1 cellular context compared by ENCODE assay signal in genomic region chr1:27816921-27817630, GRCh38.
TF ChIP-seq lines count a peak whose summit lies in the region.

No MANE protein-coding gene starts in this region.

TF ChIP-seq in HepG2, 621 proteins besides CTCF, POLR2A, EP300 and RAD21 (continued from another document and continues in another):
- TF ChIP-seq THAP7 (CRISPR knock-in tag; IDR thresholded peaks at IDR 0.05) (0 out of 2 replicates have a peak, but pooled peaks have one; percentile 8), EEA1 (CRISPR knock-in tag; IDR thresholded peaks at IDR 0.05; ENCODE audit: borderline replicate concordance) (no peak), ZNF414 (CRISPR knock-in tag; IDR thresholded peaks at IDR 0.05) (no peak), KLF6 (CRISPR knock-in tag; IDR thresholded peaks at IDR 0.05) (no peak), PRDM4 (CRISPR knock-in tag; IDR thresholded peaks at IDR 0.05; ENCODE audit: borderline replicate concordance) (no peak), MTF1 (CRISPR knock-in tag; IDR thresholded peaks at IDR 0.05) (no peak), ZNF235 (CRISPR knock-in tag; IDR thresholded peaks at IDR 0.05; ENCODE audit: borderline replicate concordance) (no peak), DPF2 (CRISPR knock-in tag; IDR thresholded peaks at IDR 0.05; ENCODE audit: borderline replicate concordance, low read depth) (peak; percentile 31; the same call in 1 of the 2 replicates), MXD4 (CRISPR knock-in tag; IDR thresholded peaks at IDR 0.05) (no peak), ASH2L (IDR thresholded peaks at IDR 0.05; ENCODE audit: insufficient read length, low read depth, low read length) (peak; percentile 68), ZBTB10 (CRISPR knock-in tag; IDR thresholded peaks at IDR 0.05; ENCODE audit: borderline replicate concordance) (no peak), SNAI1 (CRISPR knock-in tag; IDR thresholded peaks at IDR 0.05; ENCODE audit: borderline replicate concordance) (no peak), ZNF569 (CRISPR knock-in tag; IDR thresholded peaks at IDR 0.05; ENCODE audit: borderline replicate concordance) (no peak), TMF1 (CRISPR knock-in tag; IDR thresholded peaks at IDR 0.05; ENCODE audit: low read depth) (no peak), ZNF224 (CRISPR knock-in tag; IDR thresholded peaks at IDR 0.05) (no peak), ARNTL (CRISPR knock-in tag; IDR thresholded peaks at IDR 0.05) (0 out of 2 replicates have a peak, but pooled peaks have one; percentile 58), SRSF4 (IDR thresholded peaks at IDR 0.05; ENCODE audit: low read depth, low read length, poor library complexity, severe bottlenecking) (no peak), ZBTB8A (CRISPR knock-in tag; IDR thresholded peaks at IDR 0.05; ENCODE audit: borderline replicate concordance, low read depth) (no peak), ZSCAN30 (CRISPR knock-in tag; IDR thresholded peaks at IDR 0.05) (no peak), ELF4 (CRISPR knock-in tag; IDR thresholded peaks at IDR 0.05; ENCODE audit: borderline replicate concordance) (no peak), SOX13 (IDR thresholded peaks at IDR 0.05) (no peak), SOX13 (CRISPR knock-in tag; conservative IDR thresholded peaks at IDR 0.05 in 1 of 2, IDR thresholded peaks at IDR 0.05 in 1 of 2) (peak in 1 of 2 experiments; percentile 75; a peak in 2 of 4 replicates), ZBTB4 (CRISPR knock-in tag; IDR thresholded peaks at IDR 0.05; ENCODE audit: borderline replicate concordance) (no peak), ZNF326 (CRISPR knock-in tag; IDR thresholded peaks at IDR 0.05; ENCODE audit: borderline replicate concordance) (no peak), HNF4A (CRISPR knock-in tag; IDR thresholded peaks at IDR 0.05) (peak; percentile 87), NR2F1 (CRISPR knock-in tag; IDR thresholded peaks at IDR 0.05) (no peak), MLLT10 (CRISPR knock-in tag; IDR thresholded peaks at IDR 0.05) (no peak), ZNF160 (CRISPR knock-in tag; IDR thresholded peaks at IDR 0.05) (no peak), BCL6 (CRISPR knock-in tag; IDR thresholded peaks at IDR 0.05) (peak; percentile 21; the same call in 1 of the 2 replicates), ZSCAN9 (CRISPR knock-in tag; IDR thresholded peaks at IDR 0.05; ENCODE audit: borderline replicate concordance) (0 out of 2 replicates have a peak, but pooled peaks have one; percentile 14), FOSL2 (CRISPR knock-in tag; IDR thresholded peaks at IDR 0.05) (peak; percentile 28; the same call in 1 of the 2 replicates), LCORL (IDR thresholded peaks at IDR 0.05) (peak; percentile 53), LCORL (CRISPR knock-in tag; IDR thresholded peaks at IDR 0.05) (peak; percentile 87), NCOA2 (CRISPR knock-in tag; IDR thresholded peaks at IDR 0.05) (peak; percentile 41; the same call in 1 of the 2 replicates), ETV6 (CRISPR knock-in tag; conservative IDR thresholded peaks at IDR 0.05) (no peak), ZBTB7A (CRISPR knock-in tag; IDR thresholded peaks at IDR 0.05) (no peak), HNF4G (IDR thresholded peaks at IDR 0.05; ENCODE audit: borderline replicate concordance, low read depth, low read length) (peak; percentile 73), HNF4G (CRISPR knock-in tag; IDR thresholded peaks at IDR 0.05; ENCODE audit: borderline replicate concordance, low read depth) (no peak; the same call in 1 of the 2 replicates), RFXANK (CRISPR knock-in tag; IDR thresholded peaks at IDR 0.05) (no peak), SSRP1 (CRISPR knock-in tag; IDR thresholded peaks at IDR 0.05) (no peak), ZNF253 (CRISPR knock-in tag; IDR thresholded peaks at IDR 0.05; ENCODE audit: borderline replicate concordance) (no peak), YEATS4 (CRISPR knock-in tag; IDR thresholded peaks at IDR 0.05; ENCODE audit: borderline replicate concordance) (no peak)
- TF ChIP-seq, protein P1, sequence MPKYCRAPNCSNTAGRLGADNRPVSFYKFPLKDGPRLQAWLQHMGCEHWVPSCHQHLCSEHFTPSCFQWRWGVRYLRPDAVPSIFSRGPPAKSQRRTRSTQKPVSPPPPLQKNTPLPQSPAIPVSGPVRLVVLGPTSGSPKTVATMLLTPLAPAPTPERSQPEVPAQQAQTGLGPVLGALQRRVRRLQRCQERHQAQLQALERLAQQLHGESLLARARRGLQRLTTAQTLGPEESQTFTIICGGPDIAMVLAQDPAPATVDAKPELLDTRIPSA (CRISPR knock-in tag; IDR thresholded peaks at IDR 0.05; ENCODE audit: borderline replicate concordance) = no peak
- TF ChIP-seq, protein P2, sequence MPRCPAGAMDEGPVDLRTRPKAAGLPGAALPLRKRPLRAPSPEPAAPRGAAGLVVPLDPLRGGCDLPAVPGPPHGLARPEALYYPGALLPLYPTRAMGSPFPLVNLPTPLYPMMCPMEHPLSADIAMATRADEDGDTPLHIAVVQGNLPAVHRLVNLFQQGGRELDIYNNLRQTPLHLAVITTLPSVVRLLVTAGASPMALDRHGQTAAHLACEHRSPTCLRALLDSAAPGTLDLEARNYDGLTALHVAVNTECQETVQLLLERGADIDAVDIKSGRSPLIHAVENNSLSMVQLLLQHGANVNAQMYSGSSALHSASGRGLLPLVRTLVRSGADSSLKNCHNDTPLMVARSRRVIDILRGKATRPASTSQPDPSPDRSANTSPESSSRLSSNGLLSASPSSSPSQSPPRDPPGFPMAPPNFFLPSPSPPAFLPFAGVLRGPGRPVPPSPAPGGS (CRISPR knock-in tag; IDR thresholded peaks at IDR 0.05) = no peak
- TF ChIP-seq, protein P3, sequence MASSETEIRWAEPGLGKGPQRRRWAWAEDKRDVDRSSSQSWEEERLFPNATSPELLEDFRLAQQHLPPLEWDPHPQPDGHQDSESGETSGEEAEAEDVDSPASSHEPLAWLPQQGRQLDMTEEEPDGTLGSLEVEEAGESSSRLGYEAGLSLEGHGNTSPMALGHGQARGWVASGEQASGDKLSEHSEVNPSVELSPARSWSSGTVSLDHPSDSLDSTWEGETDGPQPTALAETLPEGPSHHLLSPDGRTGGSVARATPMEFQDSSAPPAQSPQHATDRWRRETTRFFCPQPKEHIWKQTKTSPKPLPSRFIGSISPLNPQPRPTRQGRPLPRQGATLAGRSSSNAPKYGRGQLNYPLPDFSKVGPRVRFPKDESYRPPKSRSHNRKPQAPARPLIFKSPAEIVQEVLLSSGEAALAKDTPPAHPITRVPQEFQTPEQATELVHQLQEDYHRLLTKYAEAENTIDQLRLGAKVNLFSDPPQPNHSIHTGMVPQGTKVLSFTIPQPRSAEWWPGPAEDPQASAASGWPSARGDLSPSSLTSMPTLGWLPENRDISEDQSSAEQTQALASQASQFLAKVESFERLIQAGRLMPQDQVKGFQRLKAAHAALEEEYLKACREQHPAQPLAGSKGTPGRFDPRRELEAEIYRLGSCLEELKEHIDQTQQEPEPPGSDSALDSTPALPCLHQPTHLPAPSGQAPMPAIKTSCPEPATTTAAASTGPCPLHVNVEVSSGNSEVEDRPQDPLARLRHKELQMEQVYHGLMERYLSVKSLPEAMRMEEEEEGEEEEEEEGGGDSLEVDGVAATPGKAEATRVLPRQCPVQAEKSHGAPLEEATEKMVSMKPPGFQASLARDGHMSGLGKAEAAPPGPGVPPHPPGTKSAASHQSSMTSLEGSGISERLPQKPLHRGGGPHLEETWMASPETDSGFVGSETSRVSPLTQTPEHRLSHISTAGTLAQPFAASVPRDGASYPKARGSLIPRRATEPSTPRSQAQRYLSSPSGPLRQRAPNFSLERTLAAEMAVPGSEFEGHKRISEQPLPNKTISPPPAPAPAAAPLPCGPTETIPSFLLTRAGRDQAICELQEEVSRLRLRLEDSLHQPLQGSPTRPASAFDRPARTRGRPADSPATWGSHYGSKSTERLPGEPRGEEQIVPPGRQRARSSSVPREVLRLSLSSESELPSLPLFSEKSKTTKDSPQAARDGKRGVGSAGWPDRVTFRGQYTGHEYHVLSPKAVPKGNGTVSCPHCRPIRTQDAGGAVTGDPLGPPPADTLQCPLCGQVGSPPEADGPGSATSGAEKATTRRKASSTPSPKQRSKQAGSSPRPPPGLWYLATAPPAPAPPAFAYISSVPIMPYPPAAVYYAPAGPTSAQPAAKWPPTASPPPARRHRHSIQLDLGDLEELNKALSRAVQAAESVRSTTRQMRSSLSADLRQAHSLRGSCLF (CRISPR knock-in tag; IDR thresholded peaks at IDR 0.05; ENCODE audit: borderline replicate concordance) = no peak
